Comparison of ENCODE assay signal across 8 cellular contexts in the genomic region with DNA sequence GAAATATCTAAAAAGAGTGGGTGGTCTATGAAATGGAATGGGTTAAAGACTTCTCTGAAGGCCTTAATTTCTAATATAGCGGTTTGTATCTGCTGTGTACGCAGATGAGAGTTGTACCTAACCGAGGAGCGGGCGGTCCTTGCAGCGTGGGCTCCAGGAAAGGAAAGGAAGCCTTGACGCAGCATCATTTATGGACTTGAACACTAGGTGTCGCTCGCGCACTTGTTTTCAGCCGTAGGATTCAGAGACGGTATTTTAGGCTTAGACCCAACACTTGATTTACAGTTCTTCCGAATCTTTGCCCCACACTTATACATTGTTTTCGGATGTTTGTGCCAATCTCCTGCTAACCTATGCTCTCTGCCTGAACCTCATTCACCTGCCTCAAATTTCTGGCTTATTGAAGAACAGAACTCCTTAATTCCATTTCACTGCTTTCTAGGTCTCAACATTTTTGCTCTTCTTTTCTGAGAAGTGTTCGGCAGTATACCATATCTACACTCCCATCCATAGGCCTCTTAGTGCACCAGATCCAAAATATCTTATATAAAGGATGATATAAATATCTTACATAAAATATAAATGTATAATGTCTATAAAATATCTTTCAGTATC. TPM values are rescaled to one million over a fixed set of nuclear protein-coding genes. Genes with fewer than 3 reads are reported as not detected.
DNase-seq lines count a peak whose midpoint lies in the region; ATAC-seq and TF ChIP-seq lines count a peak whose summit lies in the region.

No MANE protein-coding gene starts in this region.

- no peak for TF ChIP-seq POLR2A in ovary (IDR thresholded peaks at IDR 0.05)
- no peak for TF ChIP-seq POLR2A in transverse colon (IDR thresholded peaks at IDR 0.05)

- TF ChIP-seq CTCF in foreskin keratinocyte (conservative IDR thresholded peaks at IDR 0.05) (peak; percentile 82), ovary (IDR thresholded peaks at IDR 0.05) (peak in 2 of 3 donors; percentile 19 to 23), transverse colon (IDR thresholded peaks at IDR 0.05) (peak; percentile 62 to 75 (median 70))

- DNase-seq in GM04503 (ENCODE audit: low read depth) (peak; percentile 13), H7 (peak; percentile 62), LoVo (ENCODE audit: low spot score) (peak; percentile 83), SHP77 treated with DMSO at 0.1 percent for 48 hours (lab: John Stamatoyannopoulos, UW) (peak; percentile 68), foreskin keratinocyte (peak; percentile 16 to 54), ovary (peak; percentile 45 to 74 (median 67)), transverse colon (peak; percentile 74)
- DNase-seq in activated T-helper 9 cell treated with anti-CD3 and anti-CD28 coated beads, Interleukin-2, amount 50 U/mL, for 16 hours (ENCODE audit: low read depth): peak; percentile 20

- H3K27me3 ChIP-seq in H7 (ENCODE audit: control insufficient read depth, insufficient read depth, low read length) (no peaks in the 10 kb centered on the region), foreskin keratinocyte (no peaks in the 10 kb centered on the region), ovary (no peaks in the 10 kb centered on the region), transverse colon (no peaks in the 10 kb centered on the region)

- H3K27ac ChIP-seq in foreskin keratinocyte (no peak overlapping the region), ovary (no peak overlapping the region), transverse colon (no peak overlapping the region)

- no peaks in the 10 kb centered on the region for H3K4me1 ChIP-seq in foreskin keratinocyte
- H3K4me1 ChIP-seq in ovary (ENCODE audit: insufficient read depth): no peaks in the 10 kb centered on the region
- no peaks in the 10 kb centered on the region for H3K4me1 ChIP-seq in transverse colon

- H3K4me3 ChIP-seq in H7 (ENCODE audit: insufficient read depth, low read depth, low read length) (no peak overlapping the region), ovary (no peak overlapping the region), transverse colon (no peak overlapping the region)

- in situ Hi-C loops in transverse colon (cut with MboI; ENCODE audit: low pct_ligation_motif_present in 1 of 4, low pct_unique_long_range_greater_than_20kb in 1 of 4, low sequenced_read_pairs in 3 of 4): loop anchor here in 2 of 4 donors (25.0 kb wide), 2 partner anchors 699 to 724 kb away; no protein-coding TSS in a partner anchor

- no peaks in the 10 kb centered on the region for H3K9me3 ChIP-seq in ovary
- H3K9me3 ChIP-seq in transverse colon: no peaks in the 10 kb centered on the region

- TF ChIP-seq EP300 in ovary (IDR thresholded peaks at IDR 0.05) (no peak), transverse colon (IDR thresholded peaks at IDR 0.05; ENCODE audit: low read depth) (no peak)

- peak; percentile 85 for ATAC-seq in foreskin keratinocyte

- intact Hi-C loops in ovary (cut with DNase I) (no loop called here), transverse colon (cut with DNase I; ENCODE audit: low total_unique reads) (no loop called here)

- 2 to 4% (median 3%) methylated on average over 15 of the region's 15 CpGs for WGBS in ovary, 3 donors
- WGBS in transverse colon (ENCODE audit: low coverage in 1 of 2), 2 donors: 6% methylated on average over 10 to 15 of the region's 15 CpGs

- H3K36me3 ChIP-seq in H7 (replicated peaks; ENCODE audit: control insufficient read depth, insufficient read depth, low read length): no peaks in the 10 kb centered on the region
- H3K36me3 ChIP-seq in ovary: no peaks in the 10 kb centered on the region
- no peaks in the 10 kb centered on the region for H3K36me3 ChIP-seq in transverse colon

RNA-seq across cellular contexts. Expression of a gene that starts 48.9 kb away (rescaled TPM):
- 22.4 and 28.3 TPM in 2 replicates for total RNA-seq in H7 (2014; rRNA removed; shearing (Covaris generic))
- 7.6 and 8.6 TPM in 2 replicates for total RNA-seq in foreskin keratinocyte
- 5.4 and 5.9 TPM in 2 replicates for polyA plus RNA-seq in foreskin keratinocyte
- total RNA-seq in ovary: 10 to 100 TPM in 1 of 7 donors, 1 to 10 TPM in 6; 3.7 to 11.3 (median 5.1) TPM
- 1 to 10 TPM; 3.1 to 6.9 TPM for polyA plus RNA-seq in ovary
- 10 to 100 TPM in 1 of 4 donors, 1 to 10 TPM in 2, not detected in 1; 2.7 to 10.9 (median 4.0) TPM for total RNA-seq in transverse colon

Comparison
In these comparisons a context has a peak if more than half of its experiments do, and no peak if none do; other contexts are left out.
1. DNase-seq: peak in every context shown above with its lines; median percentile 83 in LoVo; 74 in transverse colon; 68 in SHP77 treated with DMSO at 0.1 percent for 48 hours; 67 in ovary; 62 in H7; 35 in foreskin keratinocyte; 20 in activated T-helper 9 cell treated with anti-CD3 and anti-CD28 coated beads, Interleukin-2, amount 50 U/mL, for 16 hours; 13 in GM04503.
2. CTCF ChIP-seq: peak in every context shown above with its lines; median percentile 82 in foreskin keratinocyte; 70 in transverse colon; 21 in ovary.